ENCODE assay signal across 16 cellular contexts in the genomic region with DNA sequence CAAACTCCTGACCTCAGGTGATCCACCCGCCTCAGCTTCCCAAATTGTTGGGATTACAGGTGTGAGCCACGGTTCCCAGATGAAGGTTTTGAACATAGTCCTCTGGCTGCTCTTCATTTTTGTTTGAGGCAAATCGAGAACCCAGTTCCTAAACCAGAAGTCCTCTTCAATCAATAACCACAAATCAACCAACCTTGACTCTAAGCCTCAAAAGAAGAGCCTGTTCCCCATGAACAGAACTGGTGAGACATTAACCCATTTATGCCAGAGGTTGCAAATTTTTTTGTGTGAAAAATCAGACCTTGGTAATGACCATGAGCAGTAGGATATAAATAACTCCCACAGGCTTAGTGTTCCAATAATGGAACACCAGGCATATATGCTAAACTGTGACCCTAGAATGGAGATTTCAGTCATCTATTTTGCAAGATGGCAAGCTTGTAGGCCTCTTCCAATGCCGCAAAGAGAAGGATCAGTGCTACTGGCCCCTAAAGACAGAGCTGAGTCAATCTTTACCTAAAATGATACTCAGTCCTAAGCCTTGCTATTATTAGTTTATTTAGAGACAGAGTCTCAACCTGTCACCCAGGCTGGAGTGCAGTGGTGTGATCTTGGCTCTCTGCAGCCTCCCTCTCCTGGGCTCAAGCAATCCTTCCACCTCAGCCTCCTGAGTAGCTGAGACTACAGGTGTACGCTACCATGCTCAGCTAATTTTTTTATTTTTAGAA. TPM values are rescaled to one million over a fixed set of nuclear protein-coding genes. Genes with fewer than 3 reads are reported as not detected.
"Had no signal": no experiment of that assay in that cellular context is flagged by ENCODE, and none has a peak within 500 bp of the region (broad histone marks: within the 10 kb centered on the region; RNA-seq: fewer than 3 reads in every experiment).

No MANE protein-coding gene starts in this region.

- H3K36me3 Mint-ChIP-seq: activated CD4-positive, alpha-beta memory T cell treated with anti-CD3 and anti-CD28 coated beads for 36 hours; mesothelial cell of epicardium had no signal

- H3K27ac ChIP-seq: dorsolateral prefrontal cortex, lower lobe of right lung, pancreas, thyroid gland had no signal

- FAIRE-seq: astrocyte, endometrium, pancreas, urothelium cell line had no signal

- H3K27ac Mint-ChIP-seq: activated CD4-positive, alpha-beta memory T cell treated with anti-CD3 and anti-CD28 coated beads for 36 hours; immature natural killer cell; mesothelial cell of epicardium had no signal

- H3K4me3 Mint-ChIP-seq: activated CD4-positive, alpha-beta memory T cell treated with anti-CD3 and anti-CD28 coated beads for 36 hours; immature natural killer cell; mesothelial cell of epicardium; naive B cell had no signal

- H3K4me1 Mint-ChIP-seq: mesothelial cell of epicardium had no signal

- ATAC-seq: esophagus mucosa, left cardiac atrium, lower lobe of right lung, pancreas had no signal

- H3K9me3 Mint-ChIP-seq: mesothelial cell of epicardium had no signal

- DNase-seq: activated CD4-positive, alpha-beta memory T cell treated with anti-CD3 and anti-CD28 coated beads for 36 hours; activated naive CD4-positive, alpha-beta T cell treated with Interleukin-2 at 50 U/mL for 16 hours; dorsolateral prefrontal cortex; immature natural killer cell; left cardiac atrium; lower lobe of right lung; naive B cell; pancreas; retina; stimulated activated CD4-positive, alpha-beta T cell treated with anti-CD3 and anti-CD28 coated beads, Interleukin-15, amount 100 ng/mL, for 24 hours; thyroid gland had no signal

RNA-seq across cellular contexts. Expression of a gene that starts 15.9 kb away (rescaled TPM):
- total RNA-seq: activated CD4-positive, alpha-beta memory T cell treated with anti-CD3 and anti-CD28 coated beads for 36 hours; astrocyte; left cardiac atrium; mesothelial cell of epicardium; thyroid gland had no signal
